Comparison of ENCODE assay signal across 8 cellular contexts in genomic region chr12:55932546-55932919, GRCh38. TPM values are rescaled to one million over a fixed set of nuclear protein-coding genes. Genes with fewer than 3 reads are reported as not detected.
DNase-seq lines count a peak whose midpoint lies in the region; ATAC-seq and TF ChIP-seq lines count a peak whose summit lies in the region.

No MANE protein-coding gene starts in this region.

- no peak for ATAC-seq in HG03521 (IDR thresholded peaks at IDR 0.05; ENCODE audit: unreplicated experiment)

- peak; percentile 35 for DNase-seq in GM10248 (ENCODE audit: extremely low spot score)
- peak; percentile 33 for DNase-seq in NOMO-1 treated with dmso at 0.1 percent for 144 hours (lab: John Stamatoyannopoulos, UW; ENCODE audit: unreplicated experiment)
- DNase-seq in activated naive CD4-positive, alpha-beta T cell treated with anti-CD3 and anti-CD28 coated beads, Interleukin-2, amount 10 ng/mL, durations not matched to agents 7 days and 5 days: peak; percentile 62
- no peak for DNase-seq in iPS DF 6.9 (ENCODE audit: low read depth, low spot score)
- no peak for DNase-seq in smooth muscle cell (lab: John Stamatoyannopoulos, UW; ENCODE audit: unreplicated experiment)
- DNase-seq in NCI-H1694 (lab: John Stamatoyannopoulos, UW): no peak
- DNase-seq in iPS-NIHi7 (ENCODE audit: extremely low spot score): no peak

- CTCF ChIA-PET in GM10248 (lab: Yijun Ruan, JAX): interaction anchor here (1.0 to 7.5 kb wide), 9 partner anchors 5 to 194 kb away, joined by 3 to 92 read pairs (median 9); partner anchors contain the start of genes DNAJC14, ORMDL2 and SARNP
- CTCF ChIA-PET in activated naive CD4-positive, alpha-beta T cell treated with anti-CD3 and anti-CD28 coated beads, Interleukin-2, amount 10 ng/mL, durations not matched to agents 7 days and 5 days (lab: Charles Lee): interaction anchor here (0.8 to 2.6 kb wide), 3 partner anchors 112 to 194 kb away, joined by 3 to 16 read pairs (median 4); no protein-coding TSS in a partner anchor

- H2AFZ ChIP-seq in smooth muscle cell (ENCODE audit: low read depth): peak overlapping the region; percentile 92

- H3K27me3 ChIP-seq in iPS DF 6.9 (ENCODE audit: control insufficient read depth, insufficient read depth, low read length): no peaks in the 10 kb centered on the region
- H3K27me3 ChIP-seq in smooth muscle cell (ENCODE audit: low read depth): no peaks in the 10 kb centered on the region

- H3K4me1 Mint-ChIP-seq in activated naive CD4-positive, alpha-beta T cell treated with anti-CD3 and anti-CD28 coated beads, Interleukin-2, amount 10 ng/mL, durations not matched to agents 7 days and 5 days: peaks cover 58% of the 10 kb centered on the region

- H3K79me2 ChIP-seq in smooth muscle cell (ENCODE audit: low read depth): peaks cover 23% of the 10 kb centered on the region

- H3K27ac ChIP-seq in iPS DF 6.9 (ENCODE audit: low read length) (no peak overlapping the region), smooth muscle cell (ENCODE audit: low read depth) (peak overlapping the region; percentile 75)

- peak overlapping the region; percentile 66; the same call in 1 of the 2 replicates for H3K4me3 ChIP-seq in iPS DF 6.9 (ENCODE audit: low read length)
- peak overlapping the region; percentile 83 for H3K4me3 ChIP-seq in smooth muscle cell

- H3K27ac Mint-ChIP-seq in activated naive CD4-positive, alpha-beta T cell treated with anti-CD3 and anti-CD28 coated beads, Interleukin-2, amount 10 ng/mL, durations not matched to agents 7 days and 5 days: peak overlapping the region; percentile 100

- peaks cover 67% of the 10 kb centered on the region for H3K36me3 Mint-ChIP-seq in activated naive CD4-positive, alpha-beta T cell treated with anti-CD3 and anti-CD28 coated beads, Interleukin-2, amount 10 ng/mL, durations not matched to agents 7 days and 5 days

- H3F3A ChIP-seq in smooth muscle cell (ENCODE audit: low read depth): peaks cover 24% of the 10 kb centered on the region

- peak overlapping the region; percentile 92 for H3K4me3 Mint-ChIP-seq in activated naive CD4-positive, alpha-beta T cell treated with anti-CD3 and anti-CD28 coated beads, Interleukin-2, amount 10 ng/mL, durations not matched to agents 7 days and 5 days

- H3K4me2 ChIP-seq in smooth muscle cell: peak overlapping the region; percentile 95

- no peak for TF ChIP-seq CTCF in GM10248 (IDR thresholded peaks at IDR 0.05; ENCODE audit: control extremely low read depth, extremely low read depth, low read depth, missing control alignments)
- TF ChIP-seq CTCF in smooth muscle cell (IDR thresholded peaks at IDR 0.05; ENCODE audit: borderline replicate concordance, insufficient read depth, poor library complexity, severe bottlenecking): no peak

- peaks cover 5% of the 10 kb centered on the region for H3K4me1 ChIP-seq in iPS DF 6.9 (ENCODE audit: control insufficient read depth, insufficient read depth, low read length)
- peaks cover 13% of the 10 kb centered on the region for H3K4me1 ChIP-seq in smooth muscle cell (ENCODE audit: low read depth)

- no peaks in the 10 kb centered on the region for H3K27me3 Mint-ChIP-seq in activated naive CD4-positive, alpha-beta T cell treated with anti-CD3 and anti-CD28 coated beads, Interleukin-2, amount 10 ng/mL, durations not matched to agents 7 days and 5 days

- no CpG with 5 or more reads among the region's 4 CpGs for WGBS in iPS DF 6.9 (ENCODE audit: insufficient coverage, insufficient read length)
- 10% methylated on average over 4 of the region's 4 CpGs for WGBS in smooth muscle cell (ENCODE audit: low lambda C conversion rate)

- H3K9me3 ChIP-seq in iPS DF 6.9 (ENCODE audit: control insufficient read depth, insufficient read depth, low read length): no peaks in the 10 kb centered on the region
- no peaks in the 10 kb centered on the region for H3K9me3 ChIP-seq in smooth muscle cell (replicated peaks; ENCODE audit: low read depth)

- POLR2A ChIA-PET in GM10248 (lab: Yijun Ruan, JAX): interaction anchor here (1.3 kb wide), 1 partner anchor 42 kb away, joined by 8 read pairs; the partner anchor contains the start of gene RAB5B

- H4K20me1 ChIP-seq in smooth muscle cell (ENCODE audit: low read depth): no peaks in the 10 kb centered on the region

- no peaks in the 10 kb centered on the region for H3K36me3 ChIP-seq in iPS DF 6.9 (ENCODE audit: control insufficient read depth, insufficient read depth, low read length)
- H3K36me3 ChIP-seq in smooth muscle cell (ENCODE audit: low read depth): no peaks in the 10 kb centered on the region

- H3K9me3 Mint-ChIP-seq in activated naive CD4-positive, alpha-beta T cell treated with anti-CD3 and anti-CD28 coated beads, Interleukin-2, amount 10 ng/mL, durations not matched to agents 7 days and 5 days: no peaks in the 10 kb centered on the region

- peak overlapping the region; percentile 82 for H3K9ac ChIP-seq in smooth muscle cell (ENCODE audit: low read depth)

RNA-seq across cellular contexts. Expression of gene DGKA, which starts 1.6 kb away (rescaled TPM):
- total RNA-seq in smooth muscle cell: 86.0 and 87.1 TPM in 2 replicates
- polyA plus RNA-seq in smooth muscle cell: 66.3 and 125 TPM in 2 replicates

RNA-seq across cellular contexts. Expression of gene PYM1, which starts 4.8 kb away (rescaled TPM):
- 28.6 and 36.0 TPM in 2 replicates for total RNA-seq in smooth muscle cell
- polyA plus RNA-seq in smooth muscle cell: 48.2 and 51.2 TPM in 2 replicates

RNA-seq across cellular contexts. Expression of gene PMEL, which starts 33.3 kb away (rescaled TPM):
- total RNA-seq in smooth muscle cell: 1.8 and 4.7 TPM in 2 replicates
- polyA plus RNA-seq in smooth muscle cell: 1.4 and 1.9 TPM in 2 replicates

RNA-seq across cellular contexts. Expression of gene CDK2, which starts 34.1 kb away (rescaled TPM):
- total RNA-seq in smooth muscle cell: 36.5 and 37.5 TPM in 2 replicates
- 25.8 and 33.3 TPM in 2 replicates for polyA plus RNA-seq in smooth muscle cell

RNA-seq across cellular contexts. Expression of gene RAB5B, which starts 41.3 kb away (rescaled TPM):
- 77.2 and 90.4 TPM in 2 replicates for total RNA-seq in smooth muscle cell
- polyA plus RNA-seq in smooth muscle cell: 81.9 and 93.4 TPM in 2 replicates

Comparison
In these comparisons a context has a peak if more than half of its experiments do, and no peak if none do; other contexts are left out.
1. DNase-seq: peak in GM10248 (single experiment), NOMO-1 treated with dmso at 0.1 percent for 144 hours (single experiment) and activated naive CD4-positive, alpha-beta T cell treated with anti-CD3 and anti-CD28 coated beads, Interleukin-2, amount 10 ng/mL, durations not matched to agents 7 days and 5 days (single experiment); none in iPS DF 6.9 (single experiment), smooth muscle cell (single experiment), NCI-H1694 (single experiment) and iPS-NIHi7 (single experiment).